Comparison of ENCODE assay signal across 17 cellular contexts in the genomic region with DNA sequence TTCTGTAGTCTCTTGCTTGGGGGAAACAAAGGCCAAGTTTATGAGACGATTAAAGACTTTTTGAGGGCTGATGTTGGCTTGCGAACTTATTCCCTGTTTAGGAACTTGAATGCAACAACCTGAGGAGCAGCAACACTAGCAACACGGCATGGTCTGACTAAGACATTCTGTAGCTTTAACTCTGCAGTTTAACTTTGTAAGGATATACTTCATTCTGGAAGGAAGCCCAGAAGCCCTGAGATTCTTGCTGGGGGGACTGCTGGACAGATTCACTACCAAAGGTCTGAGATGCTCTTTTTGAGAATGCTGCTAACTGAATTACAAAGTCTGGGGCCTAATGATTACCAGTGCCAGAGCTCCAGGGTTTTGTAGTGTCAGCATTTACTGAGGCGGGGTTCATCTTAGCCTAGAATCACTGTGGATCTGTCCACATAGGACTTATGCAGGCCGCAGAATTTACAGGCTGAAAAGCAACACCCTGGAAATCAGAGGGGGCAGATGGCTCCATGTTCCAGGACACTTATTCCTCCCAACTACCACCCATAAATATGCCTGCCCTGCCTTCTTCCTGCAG.
DNase-seq lines count a peak whose midpoint lies in the region; ATAC-seq, FAIRE-seq and TF ChIP-seq lines count a peak whose summit lies in the region.
"Had no signal": no experiment of that assay in that cellular context is flagged by ENCODE, and none has a peak within 500 bp of the region (broad histone marks: within the 10 kb centered on the region; RNA-seq: fewer than 3 reads in every experiment).

No MANE protein-coding gene starts in this region.

- no peak overlapping the region for H3K14ac ChIP-seq in H1 (ENCODE audit: insufficient read length)

- H3K4me1 ChIP-seq in H1 (replicated peaks in 1 of 4; ENCODE audit: control insufficient read depth in 3 of 4, insufficient read depth in 4 of 4, low read length in 3 of 4): no peaks in the 10 kb centered on the region
- H3K4me1 ChIP-seq in Caco-2: no peaks in the 10 kb centered on the region
- H3K4me1 ChIP-seq: BE2C had no signal

- ATAC-seq in HG02678 (IDR thresholded peaks at IDR 0.05; ENCODE audit: unreplicated experiment): no peak

- TF ChIP-seq POLR2A in H1 (IDR thresholded peaks at IDR 0.05; ENCODE audit: control extremely low read depth in 1 of 2, low read depth in 2 of 2, low read length in 2 of 2): no peak

- FAIRE-seq in H1 (lab: Jason Lieb, UNC): no peak

- H3K36me3 ChIP-seq in H1 (ENCODE audit: control insufficient read depth in 2 of 4, insufficient read depth in 4 of 4, low read length in 3 of 4) (no peaks in the 10 kb centered on the region), Caco-2 (ENCODE audit: control insufficient read depth, insufficient read depth, low read length) (no peaks in the 10 kb centered on the region)
- H3K36me3 ChIP-seq: BE2C had no signal

- POLR2A ChIA-PET in H1 (lab: Charles Lee; ENCODE audit: partially characterized antibody) (no interaction called here), Caco-2 (lab: Charles Lee) (no interaction called here)

- no peaks in the 10 kb centered on the region for H4K20me1 ChIP-seq in H1 (replicated peaks in 1 of 2; ENCODE audit: control insufficient read depth in 1 of 2, insufficient read depth in 2 of 2, low read length in 2 of 2)

- H3K9me3 ChIP-seq in H1 (ENCODE audit: insufficient read depth in 2 of 2, low read depth in 1 of 2, low read length in 1 of 2): no peaks in the 10 kb centered on the region
- no peaks in the 10 kb centered on the region for H3K9me3 ChIP-seq in Caco-2
- H3K9me3 ChIP-seq: BE2C had no signal

- no peak overlapping the region for H4K5ac ChIP-seq in H1 (ENCODE audit: insufficient read length, low read depth, low read length)

- no peak for TF ChIP-seq EP300 in H1 (IDR thresholded peaks at IDR 0.05; ENCODE audit: borderline replicate concordance in 1 of 2, low read depth in 2 of 2, low read length in 2 of 2)

- 83% methylated on average over 5 of the region's 5 CpGs; no CpG with 5 or more reads in 1 of the 2 experiments for WGBS in H1 (ENCODE audit: extremely low coverage in 1 of 2, insufficient coverage in 1 of 2, insufficient read length in 1 of 2, insufficient replicate concordance in 2 of 2, low coverage in 1 of 2, low lambda C conversion rate in 2 of 2, missing lambda C conversion rate in 1 of 2), 2 experiments

- H3K27me3 Mint-ChIP-seq in Caco-2 (ENCODE audit: insufficient read depth, unreplicated experiment): peaks cover 6% of the 10 kb centered on the region
- H3K27me3 Mint-ChIP-seq: CD4-positive, alpha-beta T cell had no signal

- CTCF ChIA-PET in H1 (lab: Charles Lee; ENCODE audit: partially characterized antibody) (interaction anchor here (1.1 kb wide), 1 partner anchor 9 kb away, joined by 3 read pairs; no protein-coding TSS in a partner anchor), Caco-2 (lab: Charles Lee) (no interaction called here)

- H4K8ac ChIP-seq in H1 (ENCODE audit: extremely low read depth, insufficient read depth, low read length): no peak overlapping the region

- intact Hi-C loops in Caco-2 (cut with micrococcal nuclease; ENCODE audit: unreplicated experiment): no loop called here

- no peak for TF ChIP-seq CTCF in H1 (IDR thresholded peaks at IDR 0.05; ENCODE audit: control extremely low read depth in 1 of 3, insufficient read depth in 1 of 3, low read depth in 1 of 3, low read length in 3 of 3)
- no peak for TF ChIP-seq CTCF in Caco-2 (IDR thresholded peaks at IDR 0.05; ENCODE audit: insufficient read depth in 1 of 2, low read depth in 1 of 2, low read length in 1 of 2, severe bottlenecking in 1 of 2, unreplicated experiment in 1 of 2)

- H3K27ac ChIP-seq in H1 (ENCODE audit: low read depth, low read length): no peak overlapping the region

- H3K4me3 ChIP-seq in H1 (ENCODE audit: extremely low read depth in 1 of 4, insufficient read depth in 2 of 4, low read depth in 3 of 4, low read length in 4 of 4) (no peak overlapping the region), Caco-2 (ENCODE audit: low read depth, low read length) (no peak overlapping the region)

- no peak overlapping the region for H3K9ac ChIP-seq in H1 (replicated peaks in 1 of 4; ENCODE audit: extremely low read depth in 1 of 4, low read depth in 3 of 4, low read length in 3 of 4)

- H2BK120ac ChIP-seq in H1 (replicated peaks; ENCODE audit: low read depth, low read length): no peak overlapping the region

- H3K27me3 ChIP-seq in H1 (replicated peaks in 1 of 4; ENCODE audit: control insufficient read depth in 3 of 4, extremely low read depth in 1 of 4, insufficient read depth in 3 of 4, low read length in 3 of 4): no peaks in the 10 kb centered on the region
- no peaks in the 10 kb centered on the region for H3K27me3 ChIP-seq in Caco-2 (replicated peaks; ENCODE audit: control insufficient read depth, insufficient read depth, low read length)
- H3K27me3 ChIP-seq: BE2C had no signal

- no peak overlapping the region for H3K23ac ChIP-seq in H1 (ENCODE audit: insufficient read length)

- H2BK12ac ChIP-seq in H1 (ENCODE audit: low read depth, low read length): no peak overlapping the region

- no peaks in the 10 kb centered on the region for H3K36me3 Mint-ChIP-seq in Caco-2 (ENCODE audit: insufficient read depth, unreplicated experiment)

- 0 out of 2 replicates have a peak overlapping the region, but pooled peaks have one; percentile 20 for H2AFZ ChIP-seq in H1 (ENCODE audit: low read length)

- H2BK15ac ChIP-seq in H1 (ENCODE audit: low read length): no peak overlapping the region

- DNase-seq in HCEC 1CT (peak; percentile 42), amniotic stem cell (lab: John Stamatoyannopoulos, UW) (peak; percentile 35), H1 (ENCODE audit: low read depth in 1 of 2, low spot score in 2 of 2) (no peak), Caco-2 (no peak), medulla oblongata (ENCODE audit: extremely low spot score) (no peak), HPDE6-E6E7 (ENCODE audit: extremely low spot score) (no peak)
- DNase-seq: BE2C; CD4-positive, alpha-beta T cell; MV-4-11; NCI-H1417; NCI-H187 treated with DMSO at 0.1 percent for 48 hours; NCI-H446; NK-92 treated with Interleukin-12 subunit alpha and Interleukin-12 subunit beta, amount 100 ng/mL, for 24 hours; OCI-M1; RPMI8226; SIG-M5 had no signal

- no peak overlapping the region for H3K27ac Mint-ChIP-seq in Caco-2 (ENCODE audit: unreplicated experiment)
- H3K27ac Mint-ChIP-seq: CD4-positive, alpha-beta T cell had no signal

- no TSS peak for BruUV-seq in Caco-2 (replicated peaks; lab: Mats Ljungman, UMichigan)

- no peaks in the 10 kb centered on the region for H3K9me3 Mint-ChIP-seq in Caco-2 (ENCODE audit: unreplicated experiment)

- H3K79me2 ChIP-seq in H1 (ENCODE audit: control insufficient read depth in 1 of 2, insufficient read depth in 2 of 2, low read length in 2 of 2): no peaks in the 10 kb centered on the region

- no peak overlapping the region for H3K56ac ChIP-seq in H1 (replicated peaks; ENCODE audit: insufficient read length, low read depth, low read length)

- no peak overlapping the region for H2BK20ac ChIP-seq in H1 (ENCODE audit: low read length)

- H3K4me1 Mint-ChIP-seq in Caco-2 (ENCODE audit: low read depth, unreplicated experiment): no peaks in the 10 kb centered on the region

- H2AK5ac ChIP-seq in H1 (ENCODE audit: low read depth, low read length): no peak overlapping the region

- TF ChIP-seq RAD21 in H1 (IDR thresholded peaks at IDR 0.05 in 1 of 2, conservative IDR thresholded peaks at IDR 0.05 in 1 of 2; ENCODE audit: low read depth in 2 of 2, low read length in 2 of 2): no peak

- no peak overlapping the region for H3K4me3 Mint-ChIP-seq in Caco-2 (ENCODE audit: unreplicated experiment)
- H3K4me3 Mint-ChIP-seq: CD4-positive, alpha-beta T cell had no signal

- no peak overlapping the region for H2BK5ac ChIP-seq in H1 (ENCODE audit: low read depth, low read length)

- no peak overlapping the region for H4K91ac ChIP-seq in H1 (replicated peaks; ENCODE audit: insufficient read length, low read length)

- no peaks in the 10 kb centered on the region for H3K79me1 ChIP-seq in H1 (ENCODE audit: low read depth, low read length)

- no peaks in the 10 kb centered on the region for H3K23me2 ChIP-seq in H1 (ENCODE audit: low read depth, low read length)

- H3K4me2 ChIP-seq in H1 (ENCODE audit: insufficient read depth in 1 of 2, low read depth in 2 of 2, low read length in 2 of 2): no peak overlapping the region

- no peak overlapping the region for H3K18ac ChIP-seq in H1 (ENCODE audit: extremely low read depth, low read length)

- no peak overlapping the region for H3K4ac ChIP-seq in H1 (replicated peaks; ENCODE audit: insufficient read length, low read depth, low read length)

TF ChIP-seq in H1, 55 proteins besides CTCF, POLR2A, EP300 and RAD21 (continues in another document):
- no peak for TF ChIP-seq JUND (IDR thresholded peaks at IDR 0.05; ENCODE audit: low read length)
- TF ChIP-seq SP2 (IDR thresholded peaks at IDR 0.05; ENCODE audit: low read length): no peak
- no peak for TF ChIP-seq TBP (IDR thresholded peaks at IDR 0.05; ENCODE audit: low read depth, low read length)
- TF ChIP-seq ASH2L (IDR thresholded peaks at IDR 0.05; ENCODE audit: low read length): no peak
- TF ChIP-seq, protein P1, sequence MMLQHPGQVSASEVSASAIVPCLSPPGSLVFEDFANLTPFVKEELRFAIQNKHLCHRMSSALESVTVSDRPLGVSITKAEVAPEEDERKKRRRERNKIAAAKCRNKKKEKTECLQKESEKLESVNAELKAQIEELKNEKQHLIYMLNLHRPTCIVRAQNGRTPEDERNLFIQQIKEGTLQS (IDR thresholded peaks at IDR 0.05; ENCODE audit: insufficient read depth, low read depth, low read length): no peak
- no peak for TF ChIP-seq JUN (IDR thresholded peaks at IDR 0.05; ENCODE audit: low read depth, low read length)
- no peak for TF ChIP-seq POLR2AphosphoS5 (IDR thresholded peaks at IDR 0.05; ENCODE audit: low read depth, low read length)
- no peak for TF ChIP-seq NANOG (IDR thresholded peaks at IDR 0.05; ENCODE audit: insufficient read depth, low read depth, low read length, poor library complexity, severe bottlenecking)
- TF ChIP-seq BACH1 (IDR thresholded peaks at IDR 0.05; ENCODE audit: low read length): no peak
- no peak for TF ChIP-seq EZH2 (IDR thresholded peaks at IDR 0.05; ENCODE audit: low read depth, low read length, severe bottlenecking)
- no peak for TF ChIP-seq MAFK (IDR thresholded peaks at IDR 0.05; ENCODE audit: low read depth, low read length)
- TF ChIP-seq SIX5 (IDR thresholded peaks at IDR 0.05; ENCODE audit: low read depth, low read length): no peak
- no peak for TF ChIP-seq BCL11A (IDR thresholded peaks at IDR 0.05; ENCODE audit: low read depth in 2 of 2, low read length in 2 of 2)
- TF ChIP-seq YY1 (IDR thresholded peaks at IDR 0.05; ENCODE audit: low read depth, low read length): no peak
- TF ChIP-seq SAP30 (IDR thresholded peaks at IDR 0.05; ENCODE audit: insufficient read depth, insufficient replicate concordance, low read length): no peak
- TF ChIP-seq TCF12 (IDR thresholded peaks at IDR 0.05; ENCODE audit: low read depth, low read length): no peak
- TF ChIP-seq ZNF274 (IDR thresholded peaks at IDR 0.05; ENCODE audit: borderline replicate concordance, extremely low read depth, low read length): no peak

Comparison
In these comparisons a context has a peak if more than half of its experiments do, and no peak if none do; other contexts are left out.
1. DNase-seq: peak in HCEC 1CT (single experiment) and amniotic stem cell (single experiment); none in H1 (0 of 2), Caco-2 (0 of 2), medulla oblongata (single experiment) and HPDE6-E6E7 (single experiment).